12 cellular contexts compared by ENCODE assay signal in the genomic region with DNA sequence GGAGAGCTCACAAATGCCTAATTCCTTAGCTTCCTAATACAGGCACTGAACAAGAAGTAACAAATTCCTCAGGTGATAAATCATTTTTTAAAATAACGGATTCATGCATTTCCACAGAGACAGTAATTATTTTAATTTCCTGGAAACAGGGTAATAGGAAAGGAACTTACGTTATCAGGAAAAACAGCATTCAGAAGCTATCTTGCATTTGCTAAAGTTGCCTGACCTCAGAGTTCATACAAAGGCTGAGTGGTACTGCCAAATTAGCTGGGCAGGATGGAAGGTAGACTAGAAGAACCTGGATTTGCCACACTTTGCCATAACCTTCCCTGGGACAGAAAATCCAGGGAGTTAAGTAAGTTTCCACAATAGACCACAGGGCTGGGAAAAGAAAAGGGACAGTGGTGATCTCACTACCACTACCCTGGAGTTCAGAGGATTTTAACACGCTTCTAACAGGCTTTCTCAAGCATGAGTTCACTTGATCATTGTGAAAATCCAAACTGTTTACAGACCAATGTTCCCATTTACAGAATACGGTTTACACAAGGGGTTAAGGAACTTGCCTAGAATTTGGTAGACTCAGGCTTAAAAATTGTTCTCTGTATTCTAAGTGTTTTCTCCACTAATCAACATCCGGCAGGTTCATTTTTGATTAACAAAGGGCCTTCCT. TPM values are rescaled to one million over a fixed set of nuclear protein-coding genes. Genes with fewer than 3 reads are reported as not detected.
DNase-seq lines count a peak whose midpoint lies in the region; ATAC-seq and TF ChIP-seq lines count a peak whose summit lies in the region.
"Had no signal": no experiment of that assay in that cellular context is flagged by ENCODE, and none has a peak within 500 bp of the region (broad histone marks: within the 10 kb centered on the region; RNA-seq: fewer than 3 reads in every experiment).

No MANE protein-coding gene starts in this region.

- no peak overlapping the region for H2AFZ ChIP-seq in H9 (ENCODE audit: low read length)

- H3K27me3 ChIP-seq in H9 (ENCODE audit: insufficient read depth, low read length) (no peaks in the 10 kb centered on the region), sigmoid colon (no peaks in the 10 kb centered on the region)

- H3K4me2 ChIP-seq in H9 (ENCODE audit: insufficient read depth, insufficient read length, low read length) = no peak overlapping the region

- no peak for TF ChIP-seq EP300 in sigmoid colon (IDR thresholded peaks at IDR 0.05)

- TF ChIP-seq POLR2A in sigmoid colon (IDR thresholded peaks at IDR 0.05) = no peak

- H3K27ac ChIP-seq in H9 (ENCODE audit: insufficient read length, low read depth, low read length) (no peak overlapping the region), caudate nucleus (ENCODE audit: low read depth, low read length) (peak overlapping the region; percentile 20), sigmoid colon (peak overlapping the region; percentile 45 to 79 (median 74))

- H3K4ac ChIP-seq in H9 (ENCODE audit: low read depth, low read length) = no peak overlapping the region

- H3K36me3 ChIP-seq in sigmoid colon = no peaks in the 10 kb centered on the region

- no peak overlapping the region for H4K5ac ChIP-seq in H9 (ENCODE audit: insufficient read length, low read depth, low read length)

- peaks cover 9% of the 10 kb centered on the region; the same call in 1 of the 2 replicates for H3K4me1 ChIP-seq in H9 (ENCODE audit: insufficient read depth, low read length)
- H3K4me1 ChIP-seq in sigmoid colon = peaks cover 0 to 85% (median 81%) of the 10 kb centered on the region in 4 donors

- intact Hi-C loops in sigmoid colon (cut with DNase I) = no loop called here

- WGBS in H9 (ENCODE audit: extremely low coverage, insufficient read length, low lambda C conversion rate) = no CpG with 5 or more reads among the region's 5 CpGs
- WGBS in sigmoid colon, 2 donors = 80 to 86% methylated on average over 5 of the region's 5 CpGs

- H2BK5ac ChIP-seq in H9 (ENCODE audit: insufficient read length, low read length) = no peak overlapping the region

- no peak overlapping the region for H3K9ac ChIP-seq in H9 (ENCODE audit: extremely low read depth, insufficient read length, low read length)

- H4K91ac ChIP-seq in H9 (ENCODE audit: insufficient read length, low read depth, low read length) = no peak overlapping the region

- H2AK5ac ChIP-seq in H9 (ENCODE audit: insufficient read length, low read length) = no peak overlapping the region

- H3K36me3 Mint-ChIP-seq in H9 (ENCODE audit: insufficient read depth in 1 of 3, low read depth in 3 of 3) (no peaks in the 10 kb centered on the region; a peak in 1 of 7 replicates), immature natural killer cell (no peaks in the 10 kb centered on the region)
- H3K36me3 Mint-ChIP-seq: activated CD8-positive, alpha-beta memory T cell treated with anti-CD3 and anti-CD28 coated beads, Interleukin-2, amount 10 ng/mL, durations not matched to agents 7 days and 5 days; activated naive CD8-positive, alpha-beta T cell treated with anti-CD3 and anti-CD28 coated beads, Interleukin-2, amount 10 ng/mL, durations not matched to agents 7 days and 5 days had no signal

- no peaks in the 10 kb centered on the region for H4K20me1 ChIP-seq in H9 (ENCODE audit: control insufficient read depth, insufficient read depth, insufficient read length)

- no peak overlapping the region for H2BK15ac ChIP-seq in H9 (ENCODE audit: low read depth, low read length)

- no peak overlapping the region for H3K4me3 ChIP-seq in sigmoid colon

- no peak overlapping the region for H2BK120ac ChIP-seq in H9 (ENCODE audit: low read depth, low read length, poor library complexity, severe bottlenecking)

- H3K23ac ChIP-seq in H9 (ENCODE audit: insufficient read length, low read depth, low read length) = no peak overlapping the region

- H3K27ac Mint-ChIP-seq in H9 = peak overlapping the region in 2 of 3 experiments; percentile 31 to 90; a peak in 6 of 7 replicates
- H3K27ac Mint-ChIP-seq in immature natural killer cell = peak overlapping the region; percentile 20 to 77 (median 42)
- H3K27ac Mint-ChIP-seq: activated CD8-positive, alpha-beta memory T cell treated with anti-CD3 and anti-CD28 coated beads, Interleukin-2, amount 10 ng/mL, durations not matched to agents 7 days and 5 days; activated naive CD8-positive, alpha-beta T cell treated with anti-CD3 and anti-CD28 coated beads, Interleukin-2, amount 10 ng/mL, durations not matched to agents 7 days and 5 days had no signal

- H3K4me3 Mint-ChIP-seq in H9 = no peak overlapping the region
- peak overlapping the region in 1 of 5 donors; percentile 16 for H3K4me3 Mint-ChIP-seq in immature natural killer cell
- H3K4me3 Mint-ChIP-seq: activated CD8-positive, alpha-beta memory T cell treated with anti-CD3 and anti-CD28 coated beads, Interleukin-2, amount 10 ng/mL, durations not matched to agents 7 days and 5 days; activated naive CD8-positive, alpha-beta T cell treated with anti-CD3 and anti-CD28 coated beads, Interleukin-2, amount 10 ng/mL, durations not matched to agents 7 days and 5 days had no signal

- no peak overlapping the region for H3T11ph ChIP-seq in H9 (ENCODE audit: low read length)

- no peak overlapping the region for H2BK20ac ChIP-seq in H9 (ENCODE audit: low read depth, low read length, poor library complexity, severe bottlenecking)

- H3K23me2 ChIP-seq in H9 (ENCODE audit: insufficient read length, low read depth, low read length, poor library complexity, severe bottlenecking) = no peaks in the 10 kb centered on the region

- no peak overlapping the region for H3K18ac ChIP-seq in H9 (ENCODE audit: insufficient read length, low read depth, low read length)

- H3K9me3 ChIP-seq in H9 (ENCODE audit: control insufficient read depth, low read depth, low read length) (no peaks in the 10 kb centered on the region), sigmoid colon (no peaks in the 10 kb centered on the region)

- H2BK12ac ChIP-seq in H9 (ENCODE audit: insufficient read length, low read depth, low read length) = no peak overlapping the region

- H3K9me3 Mint-ChIP-seq in H9 (no peaks in the 10 kb centered on the region), immature natural killer cell (no peaks in the 10 kb centered on the region)
- H3K9me3 Mint-ChIP-seq: activated naive CD8-positive, alpha-beta T cell treated with anti-CD3 and anti-CD28 coated beads, Interleukin-2, amount 10 ng/mL, durations not matched to agents 7 days and 5 days had no signal

- no peak for DNase-seq in H9
- DNase-seq in caudate nucleus (lab: John Stamatoyannopoulos, UW) = no peak
- DNase-seq in immature natural killer cell = no peak
- no peak for DNase-seq in sigmoid colon
- no peak for DNase-seq in RPMI8226
- DNase-seq in T-helper 2 cell = no peak
- DNase-seq: activated CD8-positive, alpha-beta memory T cell treated with anti-CD3 and anti-CD28 coated beads, Interleukin-2, amount 10 ng/mL, durations not matched to agents 7 days and 5 days; activated naive CD8-positive, alpha-beta T cell treated with anti-CD3 and anti-CD28 coated beads, Interleukin-2, amount 10 ng/mL, durations not matched to agents 7 days and 5 days; effector memory CD4-positive, alpha-beta T cell; NCI-H2107 had no signal

- no peak overlapping the region for H3K14ac ChIP-seq in H9 (ENCODE audit: insufficient read depth, low read length)

- peaks cover 2% of the 10 kb centered on the region for H3K79me1 ChIP-seq in H9 (ENCODE audit: insufficient read depth, low read depth, low read length, poor library complexity, severe bottlenecking)

- H3K27me3 Mint-ChIP-seq in H9 (ENCODE audit: low read depth) (no peaks in the 10 kb centered on the region), immature natural killer cell (ENCODE audit: low read depth in 3 of 3) (peaks cover 0 to 3% (median 0%) of the 10 kb centered on the region in 3 donors)

- TF ChIP-seq CTCF in H9 (conservative IDR thresholded peaks at IDR 0.05) = no peak
- TF ChIP-seq CTCF in sigmoid colon (IDR thresholded peaks at IDR 0.05) = no peak

- no peak overlapping the region for H3K56ac ChIP-seq in H9 (ENCODE audit: insufficient read length, low read depth, low read length)

- no peak for ATAC-seq in GM18870 (IDR thresholded peaks at IDR 0.05; ENCODE audit: unreplicated experiment)
- no peak for ATAC-seq in HG02763 (IDR thresholded peaks at IDR 0.05; ENCODE audit: unreplicated experiment)
- ATAC-seq: activated CD8-positive, alpha-beta memory T cell treated with anti-CD3 and anti-CD28 coated beads, Interleukin-2, amount 10 ng/mL, durations not matched to agents 7 days and 5 days had no signal

- H4K8ac ChIP-seq in H9 (replicated peaks; ENCODE audit: insufficient read length, low read depth, low read length) = no peak overlapping the region

- H3K4me1 Mint-ChIP-seq in H9 (peaks cover 37 to 40% of the 10 kb centered on the region in 2 experiments), immature natural killer cell (peaks cover 76 to 77% of the 10 kb centered on the region in 2 donors)
- H3K4me1 Mint-ChIP-seq: activated CD8-positive, alpha-beta memory T cell treated with anti-CD3 and anti-CD28 coated beads, Interleukin-2, amount 10 ng/mL, durations not matched to agents 7 days and 5 days; activated naive CD8-positive, alpha-beta T cell treated with anti-CD3 and anti-CD28 coated beads, Interleukin-2, amount 10 ng/mL, durations not matched to agents 7 days and 5 days had no signal

- peaks cover 4% of the 10 kb centered on the region; the same call in 1 of the 2 replicates for H3K79me2 ChIP-seq in H9 (ENCODE audit: insufficient read depth, low read length)

RNA-seq across cellular contexts. Expression of gene KIF13A, which starts 57.0 kb away (rescaled TPM):
- total RNA-seq in H9 (2021) = 38.2 and 43.1 TPM in 2 replicates
- polyA plus RNA-seq in immature natural killer cell = 1 to 10 TPM in 1 of 3 donors, under 1 TPM in 2; 0.50 to 1.1 (median 0.92) TPM
- total RNA-seq in sigmoid colon = 10 to 100 TPM; 55.3 to 73.8 (median 62.8) TPM
- 10 to 100 TPM; 18.5 to 23.4 (median 20.9) TPM for polyA plus RNA-seq in sigmoid colon
